In the genomic region with DNA sequence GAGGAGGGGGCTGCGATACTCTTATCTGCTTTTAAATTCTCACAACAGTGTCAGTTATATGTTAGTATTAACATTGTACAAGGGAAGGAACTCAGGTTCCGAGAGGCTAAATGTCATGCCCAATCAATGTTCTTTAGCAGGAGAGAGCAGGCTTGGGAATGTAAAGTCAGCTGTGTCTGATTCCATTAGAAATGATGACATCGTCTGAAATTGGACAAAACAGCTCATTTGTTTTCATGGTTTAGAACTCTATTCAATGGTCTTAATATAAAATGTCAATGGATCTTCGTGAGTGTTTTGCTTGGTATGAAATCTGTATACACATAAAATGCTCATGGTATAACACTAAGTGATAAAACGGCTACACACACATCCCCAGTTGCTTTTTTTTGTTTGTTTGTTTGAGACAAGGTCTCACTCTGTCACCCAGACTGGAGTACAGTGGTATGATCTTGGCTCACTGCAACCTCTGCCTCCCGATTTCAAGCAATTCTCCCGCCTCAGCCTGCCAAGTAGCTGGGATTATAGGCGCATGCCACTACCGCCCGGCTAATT, we compare ENCODE assay signal across 3 cellular contexts.
TF ChIP-seq lines count a peak whose summit lies in the region.

No MANE protein-coding gene starts in this region.

TF ChIP-seq in A549, 52 proteins besides CTCF, POLR2A, EP300 and RAD21:
- TF ChIP-seq MAFK (IDR thresholded peaks at IDR 0.05; ENCODE audit: partially characterized antibody) (peak; percentile 55), RFX5 (IDR thresholded peaks at IDR 0.05) (no peak)

TF ChIP-seq in IMR-90, 13 proteins besides CTCF, POLR2A, EP300 and RAD21:
- TF ChIP-seq NFE2L2 (IDR thresholded peaks at IDR 0.05; ENCODE audit: low read depth, low read length) (no peak), CHD1 (IDR thresholded peaks at IDR 0.05; ENCODE audit: low read depth, low read length) (no peak), MAFK (IDR thresholded peaks at IDR 0.05; ENCODE audit: low read depth, low read length) (peak; percentile 9; the same call in 1 of the 2 replicates), RCOR1 (IDR thresholded peaks at IDR 0.05; ENCODE audit: insufficient replicate concordance, low read length) (no peak)

TF ChIP-seq in K562, 482 proteins besides CTCF, POLR2A, EP300 and RAD21:
- TF ChIP-seq, protein P1, sequence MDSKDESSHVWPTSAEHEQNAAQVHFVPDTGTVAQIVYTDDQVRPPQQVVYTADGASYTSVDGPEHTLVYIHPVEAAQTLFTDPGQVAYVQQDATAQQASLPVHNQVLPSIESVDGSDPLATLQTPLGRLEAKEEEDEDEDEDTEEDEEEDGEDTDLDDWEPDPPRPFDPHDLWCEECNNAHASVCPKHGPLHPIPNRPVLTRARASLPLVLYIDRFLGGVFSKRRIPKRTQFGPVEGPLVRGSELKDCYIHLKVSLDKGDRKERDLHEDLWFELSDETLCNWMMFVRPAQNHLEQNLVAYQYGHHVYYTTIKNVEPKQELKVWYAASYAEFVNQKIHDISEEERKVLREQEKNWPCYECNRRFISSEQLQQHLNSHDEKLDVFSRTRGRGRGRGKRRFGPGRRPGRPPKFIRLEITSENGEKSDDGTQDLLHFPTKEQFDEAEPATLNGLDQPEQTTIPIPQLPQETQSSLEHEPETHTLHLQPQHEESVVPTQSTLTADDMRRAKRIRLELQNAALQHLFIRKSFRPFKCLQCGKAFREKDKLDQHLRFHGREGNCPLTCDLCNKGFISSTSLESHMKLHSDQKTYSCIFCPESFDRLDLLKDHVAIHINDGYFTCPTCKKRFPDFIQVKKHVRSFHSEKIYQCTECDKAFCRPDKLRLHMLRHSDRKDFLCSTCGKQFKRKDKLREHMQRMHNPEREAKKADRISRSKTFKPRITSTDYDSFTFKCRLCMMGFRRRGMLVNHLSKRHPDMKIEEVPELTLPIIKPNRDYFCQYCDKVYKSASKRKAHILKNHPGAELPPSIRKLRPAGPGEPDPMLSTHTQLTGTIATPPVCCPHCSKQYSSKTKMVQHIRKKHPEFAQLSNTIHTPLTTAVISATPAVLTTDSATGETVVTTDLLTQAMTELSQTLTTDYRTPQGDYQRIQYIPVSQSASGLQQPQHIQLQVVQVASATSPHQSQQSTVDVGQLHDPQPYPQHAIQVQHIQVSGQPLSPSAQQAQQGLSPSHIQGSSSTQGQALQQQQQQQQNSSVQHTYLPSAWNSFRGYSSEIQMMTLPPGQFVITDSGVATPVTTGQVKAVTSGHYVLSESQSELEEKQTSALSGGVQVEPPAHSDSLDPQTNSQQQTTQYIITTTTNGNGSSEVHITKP (IDR thresholded peaks at IDR 0.05; ENCODE audit: partially characterized antibody): peak; percentile 63
- TF ChIP-seq CSDE1 (IDR thresholded peaks at IDR 0.05) (no peak), ATF3 (IDR thresholded peaks at IDR 0.05) (peak; percentile 32; the same call in 1 of the 2 replicates), ATF3 (CRISPR knock-in tag; conservative IDR thresholded peaks at IDR 0.05) (no peak), ZNF589 (CRISPR knock-in tag; IDR thresholded peaks at IDR 0.05; ENCODE audit: low read depth) (0 out of 2 replicates have a peak, but pooled peaks have one; percentile 24), CEBPG (CRISPR knock-in tag; IDR thresholded peaks at IDR 0.05) (no peak), CEBPG (tag; conservative IDR thresholded peaks at IDR 0.05 in 1 of 2, IDR thresholded peaks at IDR 0.05 in 1 of 2) (peak in 1 of 2 experiments; percentile 74; a peak in 2 of 4 replicates)
